10 cellular contexts compared by ENCODE assay signal in the genomic region with DNA sequence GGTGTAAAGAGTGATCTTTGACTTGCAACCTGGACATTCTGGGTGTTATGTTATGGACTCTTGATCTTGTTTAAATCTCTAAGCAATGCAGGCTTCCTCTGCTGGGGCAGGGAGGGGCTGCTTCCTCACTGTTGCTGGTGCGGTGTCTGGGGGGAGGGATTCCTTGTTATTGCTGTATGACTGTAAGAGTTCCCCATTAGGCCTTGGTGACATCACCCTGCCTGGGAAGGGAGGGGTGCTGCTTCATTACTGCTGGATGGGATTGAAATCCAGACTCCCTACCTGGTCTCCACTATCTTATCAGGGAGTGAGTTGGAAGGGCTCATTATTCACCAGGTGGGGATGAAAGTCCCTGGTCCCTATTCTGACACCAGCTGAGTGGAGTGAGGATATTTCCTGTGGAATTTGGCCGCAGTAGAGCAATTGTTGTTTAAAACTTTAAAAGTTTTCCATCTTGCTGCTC. TPM values are rescaled to one million over a fixed set of nuclear protein-coding genes. Genes with fewer than 3 reads are reported as not detected.
DNase-seq lines count a peak whose midpoint lies in the region; ATAC-seq lines count a peak whose summit lies in the region.
"Had no signal": no experiment of that assay in that cellular context is flagged by ENCODE, and none has a peak within 500 bp of the region (broad histone marks: within the 10 kb centered on the region; RNA-seq: fewer than 3 reads in every experiment).

No MANE protein-coding gene starts in this region.

- peak overlapping the region; percentile 87 for H3K27ac Mint-ChIP-seq in T-helper 1 cell treated with Interleukin-12 subunit alpha and Interleukin-12 subunit beta and Interleukin-4 antibody, amounts not matched to agents 30 μg/mL and 1 μg/mL, for 36 hours
- H3K27ac Mint-ChIP-seq in activated T-helper 17 cell treated with anti-CD3 and anti-CD28 coated beads, Interleukin-2, amount 50 U/mL, for 72 hours = peak overlapping the region; percentile 75
- H3K27ac Mint-ChIP-seq in stimulated activated effector memory CD8-positive, alpha-beta T cell treated with anti-CD3 and anti-CD28 coated beads, Interleukin-12 subunit alpha, Interleukin-12 subunit beta, amount 100 ng/mL, for 72 hours = peak overlapping the region; percentile 74

- peak overlapping the region; percentile 43 for H3K4me3 Mint-ChIP-seq in T-helper 1 cell treated with Interleukin-12 subunit alpha and Interleukin-12 subunit beta and Interleukin-4 antibody, amounts not matched to agents 30 μg/mL and 1 μg/mL, for 36 hours
- H3K4me3 Mint-ChIP-seq in activated T-helper 17 cell treated with anti-CD3 and anti-CD28 coated beads, Interleukin-2, amount 50 U/mL, for 72 hours = peak overlapping the region; percentile 57
- peak overlapping the region; percentile 28 for H3K4me3 Mint-ChIP-seq in stimulated activated effector memory CD8-positive, alpha-beta T cell treated with anti-CD3 and anti-CD28 coated beads, Interleukin-12 subunit alpha, Interleukin-12 subunit beta, amount 100 ng/mL, for 72 hours

- H3K4me1 Mint-ChIP-seq in T-helper 1 cell treated with Interleukin-12 subunit alpha and Interleukin-12 subunit beta and Interleukin-4 antibody, amounts not matched to agents 30 μg/mL and 1 μg/mL, for 36 hours (ENCODE audit: low read depth) = peaks cover 53% of the 10 kb centered on the region
- H3K4me1 Mint-ChIP-seq in activated T-helper 17 cell treated with anti-CD3 and anti-CD28 coated beads, Interleukin-2, amount 50 U/mL, for 72 hours = peaks cover 59% of the 10 kb centered on the region
- H3K4me1 Mint-ChIP-seq in stimulated activated effector memory CD8-positive, alpha-beta T cell treated with anti-CD3 and anti-CD28 coated beads, Interleukin-12 subunit alpha, Interleukin-12 subunit beta, amount 100 ng/mL, for 72 hours = peaks cover 74% of the 10 kb centered on the region

- no peak for DNase-seq in T-helper 1 cell
- peak; percentile 48 for DNase-seq in left cardiac atrium
- no peak for DNase-seq in stimulated activated effector memory CD8-positive, alpha-beta T cell treated with anti-CD3 and anti-CD28 coated beads, Interleukin-12 subunit alpha, Interleukin-12 subunit beta, amount 100 ng/mL, for 72 hours (ENCODE audit: low spot score in 2 of 2)
- DNase-seq in AG08395 (ENCODE audit: low spot score) = no peak
- no peak for DNase-seq in cerebellar cortex (ENCODE audit: low spot score)
- DNase-seq: NCI-H2081 had no signal

- intact Hi-C loops in left cardiac atrium (cut with DNase I) = no loop called here

- no peaks in the 10 kb centered on the region for H3K27me3 Mint-ChIP-seq in T-helper 1 cell treated with Interleukin-12 subunit alpha and Interleukin-12 subunit beta and Interleukin-4 antibody, amounts not matched to agents 30 μg/mL and 1 μg/mL, for 36 hours (ENCODE audit: low read depth)
- H3K27me3 Mint-ChIP-seq in activated T-helper 17 cell treated with anti-CD3 and anti-CD28 coated beads, Interleukin-2, amount 50 U/mL, for 72 hours = no peaks in the 10 kb centered on the region

- H3K36me3 Mint-ChIP-seq in T-helper 1 cell treated with Interleukin-12 subunit alpha and Interleukin-12 subunit beta and Interleukin-4 antibody, amounts not matched to agents 30 μg/mL and 1 μg/mL, for 36 hours (ENCODE audit: low read depth) = peaks cover 19% of the 10 kb centered on the region
- H3K36me3 Mint-ChIP-seq in activated T-helper 17 cell treated with anti-CD3 and anti-CD28 coated beads, Interleukin-2, amount 50 U/mL, for 72 hours (ENCODE audit: low read depth) = peaks cover 38% of the 10 kb centered on the region
- peaks cover 20% of the 10 kb centered on the region for H3K36me3 Mint-ChIP-seq in stimulated activated effector memory CD8-positive, alpha-beta T cell treated with anti-CD3 and anti-CD28 coated beads, Interleukin-12 subunit alpha, Interleukin-12 subunit beta, amount 100 ng/mL, for 72 hours

- no peaks in the 10 kb centered on the region for H3K9me3 Mint-ChIP-seq in T-helper 1 cell treated with Interleukin-12 subunit alpha and Interleukin-12 subunit beta and Interleukin-4 antibody, amounts not matched to agents 30 μg/mL and 1 μg/mL, for 36 hours
- no peaks in the 10 kb centered on the region for H3K9me3 Mint-ChIP-seq in activated T-helper 17 cell treated with anti-CD3 and anti-CD28 coated beads, Interleukin-2, amount 50 U/mL, for 72 hours
- no peaks in the 10 kb centered on the region for H3K9me3 Mint-ChIP-seq in stimulated activated effector memory CD8-positive, alpha-beta T cell treated with anti-CD3 and anti-CD28 coated beads, Interleukin-12 subunit alpha, Interleukin-12 subunit beta, amount 100 ng/mL, for 72 hours

- ATAC-seq in activated T-helper 17 cell treated with anti-CD3 and anti-CD28 coated beads, Interleukin-2, amount 50 U/mL, for 72 hours (replicated peaks) = no peak
- ATAC-seq in left cardiac atrium (peak; percentile 27 to 73), GM21360 (IDR thresholded peaks at IDR 0.05; ENCODE audit: unreplicated experiment) (no peak)
- no peak for ATAC-seq in stimulated activated effector memory CD8-positive, alpha-beta T cell treated with anti-CD3 and anti-CD28 coated beads, Interleukin-12 subunit alpha, Interleukin-12 subunit beta, amount 100 ng/mL, for 72 hours
- ATAC-seq: A549 had no signal

RNA-seq across cellular contexts. Expression of gene OGDH, which starts 8.8 kb away (rescaled TPM):
- total RNA-seq in activated T-helper 17 cell treated with anti-CD3 and anti-CD28 coated beads, Interleukin-2, amount 50 U/mL, for 72 hours = 100 to 1,000 TPM in 1 of 2 donors, 10 to 100 TPM in 1; 77.6 to 128 TPM
- 100 to 1,000 TPM; 343 to 358 TPM for total RNA-seq in left cardiac atrium

RNA-seq across cellular contexts. Expression of gene TMED4, which starts 33.1 kb away (rescaled TPM):
- 100 to 1,000 TPM in 1 of 2 donors, 10 to 100 TPM in 1; 78.2 to 103 TPM for total RNA-seq in activated T-helper 17 cell treated with anti-CD3 and anti-CD28 coated beads, Interleukin-2, amount 50 U/mL, for 72 hours
- 10 to 100 TPM; 55.1 to 73.2 TPM for total RNA-seq in left cardiac atrium

RNA-seq across cellular contexts. Expression of gene DDX56, which starts 41.5 kb away (rescaled TPM):
- 100 to 1,000 TPM in 1 of 2 donors, 10 to 100 TPM in 1; 80.2 to 110 TPM for total RNA-seq in activated T-helper 17 cell treated with anti-CD3 and anti-CD28 coated beads, Interleukin-2, amount 50 U/mL, for 72 hours
- 10 to 100 TPM; 27.8 to 44.4 TPM for total RNA-seq in left cardiac atrium

Comparison
In these comparisons a context has a peak if more than half of its experiments do, and no peak if none do; other contexts are left out.
1. ATAC-seq: peak in left cardiac atrium (2 of 2); none in activated T-helper 17 cell treated with anti-CD3 and anti-CD28 coated beads, Interleukin-2, amount 50 U/mL, for 72 hours (single experiment), stimulated activated effector memory CD8-positive, alpha-beta T cell treated with anti-CD3 and anti-CD28 coated beads, Interleukin-12 subunit alpha, Interleukin-12 subunit beta, amount 100 ng/mL, for 72 hours (single experiment) and GM21360 (single experiment).
2. Peak in every context shown above with its lines, with median percentiles within 50 percentile points of each other: H3K27ac Mint-ChIP-seq and H3K4me3 Mint-ChIP-seq.